28 cellular contexts compared by ENCODE assay signal in the genomic region with DNA sequence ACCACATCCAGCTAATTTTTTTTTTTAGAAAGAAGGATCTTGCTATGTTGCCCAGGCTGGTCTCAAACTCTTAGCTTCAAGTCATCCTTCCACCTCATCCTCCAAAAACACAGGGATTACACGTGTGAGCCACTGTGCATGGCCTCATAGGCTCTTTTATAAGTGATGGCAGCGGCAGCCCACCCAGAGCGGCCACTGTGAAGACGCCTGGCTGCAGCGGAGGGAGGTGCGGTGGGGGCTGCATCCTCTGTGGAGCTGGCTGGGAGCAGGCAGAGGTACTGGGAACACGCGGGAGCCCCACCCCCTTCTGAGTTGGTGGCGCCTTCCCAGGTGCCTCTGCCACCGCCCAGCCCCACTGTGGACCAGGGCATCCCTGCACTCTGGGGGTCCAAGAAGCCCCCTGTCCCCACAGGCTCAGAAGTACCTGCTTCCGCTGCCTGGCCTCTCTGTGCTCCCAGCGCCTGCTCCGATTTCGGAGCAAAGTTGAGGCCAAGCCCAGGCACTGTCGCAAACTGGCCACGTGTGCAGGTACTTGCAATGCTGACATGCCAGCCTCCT.
"Had no signal": no experiment of that assay in that cellular context is flagged by ENCODE, and none has a peak within 500 bp of the region (broad histone marks: within the 10 kb centered on the region; RNA-seq: fewer than 3 reads in every experiment).

No MANE protein-coding gene starts in this region.

- H3K9me3 ChIP-seq: gastrocnemius medialis, heart right ventricle, left lung, lower lobe of right lung, mucosa of descending colon had no signal

- ATAC-seq: effector memory CD8-positive, alpha-beta T cell; esophagus mucosa; gastrocnemius medialis; left cardiac atrium; left lung; left ventricle myocardium superior; lower lobe of right lung; mucosa of descending colon; naive thymus-derived CD8-positive, alpha-beta T cell had no signal

- H3K27me3 ChIP-seq: gastrocnemius medialis, heart right ventricle, left lung had no signal

- FAIRE-seq: colon, endometrium, islet of Langerhans, keratinocyte had no signal

- H3K36me3 Mint-ChIP-seq: naive B cell; naive thymus-derived CD8-positive, alpha-beta T cell had no signal

- DNase-seq: cortex of kidney; effector CD8-positive, alpha-beta T cell; effector memory CD8-positive, alpha-beta T cell; endodermal cell; erythroblast; esophagus squamous epithelium; foreskin fibroblast; foreskin melanocyte; gastrocnemius medialis; glutamatergic neuron; head of caudate nucleus; heart right ventricle; hippocampal formation; left cardiac atrium; left lung; left ventricle myocardium superior; lower lobe of right lung; mesendoderm; mucosa of descending colon; naive B cell; naive thymus-derived CD8-positive, alpha-beta T cell had no signal

- H3K4me3 Mint-ChIP-seq: dendritic cell treated with granulocyte-macrophage colony-stimulating factor and Interleukin-4, amounts not matched to agents 40 ng/mL and 50 ng/mL, for 4 days; effector memory CD8-positive, alpha-beta T cell; endodermal cell; naive B cell; naive thymus-derived CD8-positive, alpha-beta T cell had no signal

- H3K27ac Mint-ChIP-seq: dendritic cell treated with granulocyte-macrophage colony-stimulating factor and Interleukin-4, amounts not matched to agents 40 ng/mL and 50 ng/mL, for 4 days; effector memory CD8-positive, alpha-beta T cell; endodermal cell; naive B cell; naive thymus-derived CD8-positive, alpha-beta T cell had no signal

- H3K4me1 Mint-ChIP-seq: endodermal cell; naive B cell; naive thymus-derived CD8-positive, alpha-beta T cell had no signal

- H3K36me3 ChIP-seq: esophagus squamous epithelium, gastrocnemius medialis, heart right ventricle, left lung, lower lobe of right lung had no signal

- H3K4me1 ChIP-seq: gastrocnemius medialis, heart right ventricle, left lung, lower lobe of right lung had no signal

- H3K27ac ChIP-seq: epithelial cell of prostate, esophagus squamous epithelium, gastrocnemius medialis, heart right ventricle, left lung, lower lobe of right lung had no signal

- H3K27me3 Mint-ChIP-seq: dendritic cell treated with granulocyte-macrophage colony-stimulating factor and Interleukin-4, amounts not matched to agents 40 ng/mL and 50 ng/mL, for 4 days had no signal

- H3K4me3 ChIP-seq: esophagus squamous epithelium, gastrocnemius medialis, heart right ventricle, left lung, lower lobe of right lung, mucosa of descending colon had no signal

- H3K9me3 Mint-ChIP-seq: dendritic cell treated with granulocyte-macrophage colony-stimulating factor and Interleukin-4, amounts not matched to agents 40 ng/mL and 50 ng/mL, for 4 days; effector memory CD8-positive, alpha-beta T cell; endodermal cell; naive thymus-derived CD8-positive, alpha-beta T cell had no signal
